27 cellular contexts compared by ENCODE assay signal in the genomic region with DNA sequence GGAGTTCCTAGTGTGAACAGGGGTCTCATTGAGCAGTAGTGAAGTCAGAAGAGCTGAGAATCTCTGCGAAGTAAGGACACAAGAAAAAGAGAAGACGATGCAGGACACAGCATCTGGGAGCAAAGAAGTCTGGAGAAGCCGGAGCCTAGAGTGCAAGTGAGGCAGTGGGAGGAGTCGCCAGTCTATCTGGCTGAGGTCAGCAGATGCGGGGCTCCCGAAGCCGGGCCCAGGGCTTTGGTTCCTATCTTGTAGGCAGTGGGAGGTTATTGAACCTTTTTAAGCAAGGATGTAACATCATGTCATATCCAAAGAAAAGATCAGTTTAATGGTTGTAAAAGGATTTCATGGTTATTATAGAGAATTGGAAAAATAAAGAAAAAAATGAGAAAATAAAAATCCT.
"Had no signal": no experiment of that assay in that cellular context is flagged by ENCODE, and none has a peak within 500 bp of the region (broad histone marks: within the 10 kb centered on the region; RNA-seq: fewer than 3 reads in every experiment).

No MANE protein-coding gene starts in this region.

- H3K4me3 Mint-ChIP-seq: natural killer cell; nephron; neural progenitor cell; stimulated activated memory B cell treated with anti-CD40 and anti-IgM and Interleukin-4, amounts not matched to agents 10 μg/mL and 1 μg/mL and 100 μg/mL, for 72 hours; stimulated activated naive CD8-positive, alpha-beta T cell treated with anti-CD3 and anti-CD28 coated beads, Interleukin-15, amount 100 ng/mL, for 72 hours had no signal

- H3K9me3 ChIP-seq: ovary, psoas muscle, right lobe of liver, sigmoid colon, thoracic aorta, thyroid gland, tibial nerve, upper lobe of left lung, vagina had no signal

- H3K4me3 ChIP-seq: neural progenitor cell, ovary, psoas muscle, right lobe of liver, sigmoid colon, thoracic aorta, thyroid gland, tibial nerve, upper lobe of left lung, vagina had no signal

- DNase-seq: natural killer cell; occipital lobe; ovary; psoas muscle; right cardiac atrium; right lobe of liver; sigmoid colon; small intestine; stimulated activated CD4-positive, alpha-beta T cell treated with anti-CD3 and anti-CD28 coated beads, Interleukin-15, amount 100 ng/mL, for 24 hours; stimulated activated CD4-positive, alpha-beta T cell treated with anti-CD3 and anti-CD28 coated beads, Interleukin-2, amount 100 ng/mL, for 24 hours; stimulated activated CD4-positive, alpha-beta T cell treated with anti-CD3 and anti-CD28 coated beads, Interleukin-2, amount 100 ng/mL, for 48 hours; stimulated activated CD4-positive, alpha-beta T cell treated with anti-CD3 and anti-CD28 coated beads, Interleukin-4, amount 100 ng/mL, for 4 hours; stimulated activated CD8-positive, alpha-beta memory T cell treated with anti-CD3 and anti-CD28 coated beads, Interleukin-4, amount 100 ng/mL, for 48 hours; stimulated activated naive CD4-positive, alpha-beta T cell; stimulated activated naive CD8-positive, alpha-beta T cell treated with anti-CD3 and anti-CD28 coated beads, Interleukin-15, amount 100 ng/mL, for 72 hours; stimulated activated naive CD8-positive, alpha-beta T cell treated with anti-CD3 and anti-CD28 coated beads, Interleukin-15, Interleukin-2, amounts not matched to agents 100 U/mL and 50 U/mL, for 24 hours; thyroid gland; trophoblast cell had no signal

- H3K27me3 Mint-ChIP-seq: progenitor cell of endocrine pancreas had no signal

- H3K27ac Mint-ChIP-seq: natural killer cell; nephron; neural progenitor cell; progenitor cell of endocrine pancreas; stimulated activated memory B cell treated with anti-CD40 and anti-IgM and Interleukin-4, amounts not matched to agents 10 μg/mL and 1 μg/mL and 100 μg/mL, for 72 hours; stimulated activated naive CD8-positive, alpha-beta T cell treated with anti-CD3 and anti-CD28 coated beads, Interleukin-15, amount 100 ng/mL, for 72 hours had no signal

- H3K36me3 Mint-ChIP-seq: natural killer cell; stimulated activated memory B cell treated with anti-CD40 and anti-IgM and Interleukin-4, amounts not matched to agents 10 μg/mL and 1 μg/mL and 100 μg/mL, for 72 hours had no signal

- H3K36me3 ChIP-seq: neural progenitor cell, ovary, right lobe of liver, sigmoid colon, thoracic aorta, thyroid gland, tibial nerve, upper lobe of left lung, vagina had no signal

- H3K9me3 Mint-ChIP-seq: natural killer cell; nephron; stimulated activated memory B cell treated with anti-CD40 and anti-IgM and Interleukin-4, amounts not matched to agents 10 μg/mL and 1 μg/mL and 100 μg/mL, for 72 hours; stimulated activated naive CD8-positive, alpha-beta T cell treated with anti-CD3 and anti-CD28 coated beads, Interleukin-15, amount 100 ng/mL, for 72 hours had no signal

- ATAC-seq: natural killer cell; psoas muscle; right cardiac atrium; right lobe of liver; stimulated activated memory B cell treated with anti-CD40 and anti-IgM and Interleukin-4, amounts not matched to agents 10 μg/mL and 1 μg/mL and 100 μg/mL, for 72 hours; stimulated activated naive CD8-positive, alpha-beta T cell treated with anti-CD3 and anti-CD28 coated beads, Interleukin-15, amount 100 ng/mL, for 72 hours; stimulated activated naive CD8-positive, alpha-beta T cell treated with anti-CD3 and anti-CD28 coated beads, Interleukin-15, Interleukin-2, amounts not matched to agents 100 U/mL and 50 U/mL, for 24 hours had no signal

- H3K4me1 Mint-ChIP-seq: natural killer cell; nephron; stimulated activated memory B cell treated with anti-CD40 and anti-IgM and Interleukin-4, amounts not matched to agents 10 μg/mL and 1 μg/mL and 100 μg/mL, for 72 hours; stimulated activated naive CD8-positive, alpha-beta T cell treated with anti-CD3 and anti-CD28 coated beads, Interleukin-15, amount 100 ng/mL, for 72 hours had no signal

- H3K4me1 ChIP-seq: neural progenitor cell, parathyroid adenoma, psoas muscle, right lobe of liver, sigmoid colon, tibial nerve, vagina had no signal

- H3K27me3 ChIP-seq: neural progenitor cell, ovary, right lobe of liver, sigmoid colon, thyroid gland, tibial nerve, upper lobe of left lung, vagina had no signal

- H3K27ac ChIP-seq: neural progenitor cell, ovary, parathyroid adenoma, psoas muscle, right lobe of liver, sigmoid colon, thoracic aorta, thyroid gland, tibial nerve, upper lobe of left lung, vagina had no signal
